ENCODE assay signal across 9 cellular contexts in genomic region chr21:34020005-34020847, GRCh38. TPM values are rescaled to one million over a fixed set of nuclear protein-coding genes. Genes with fewer than 3 reads are reported as not detected.
DNase-seq lines count a peak whose midpoint lies in the region; ATAC-seq and TF ChIP-seq lines count a peak whose summit lies in the region.
"Had no signal": no experiment of that assay in that cellular context is flagged by ENCODE, and none has a peak within 500 bp of the region (broad histone marks: within the 10 kb centered on the region; RNA-seq: fewer than 3 reads in every experiment).

No MANE protein-coding gene starts in this region.

- H3K36me3 Mint-ChIP-seq in naive thymus-derived CD8-positive, alpha-beta T cell: no peaks in the 10 kb centered on the region

- H3K27ac ChIP-seq in OCI-LY3 (ENCODE audit: low read length): peak overlapping the region; percentile 99
- H3K27ac ChIP-seq in mesenchymal stem cell (ENCODE audit: low read length, poor library complexity, severe bottlenecking): no peak overlapping the region

- no peak overlapping the region for H4K91ac ChIP-seq in mesenchymal stem cell (ENCODE audit: low read length)

- no peak overlapping the region for H3K14ac ChIP-seq in mesenchymal stem cell (ENCODE audit: low read length in 2 of 2)

- H2BK120ac ChIP-seq in mesenchymal stem cell (ENCODE audit: low read depth, low read length): no peak overlapping the region

- no peak overlapping the region for H3K18ac ChIP-seq in mesenchymal stem cell (ENCODE audit: low read depth in 1 of 2, low read length in 2 of 2)

- H2BK5ac ChIP-seq in mesenchymal stem cell (ENCODE audit: low read depth, low read length, poor library complexity, severe bottlenecking): no peak overlapping the region

- H3K4me2 ChIP-seq in OCI-LY3 (ENCODE audit: low read length) (peak overlapping the region; percentile 87), mesenchymal stem cell (ENCODE audit: low read length, poor library complexity, severe bottlenecking) (no peak overlapping the region)

- H3K4me1 ChIP-seq in OCI-LY3 (ENCODE audit: low read length) (peaks cover 67% of the 10 kb centered on the region), mesenchymal stem cell (ENCODE audit: control insufficient read depth, insufficient read depth, low read depth, low read length) (no peaks in the 10 kb centered on the region)

- no peak overlapping the region for H2BK15ac ChIP-seq in mesenchymal stem cell (ENCODE audit: low read depth, poor library complexity, severe bottlenecking)

- no peak overlapping the region for H3K23ac ChIP-seq in mesenchymal stem cell (ENCODE audit: low read length in 2 of 2)

- H3K79me1 ChIP-seq in mesenchymal stem cell (replicated peaks; ENCODE audit: low read length, poor library complexity, severe bottlenecking): no peaks in the 10 kb centered on the region

- H2AK5ac ChIP-seq in mesenchymal stem cell (ENCODE audit: low read length, severe bottlenecking): no peak overlapping the region

- H4K20me1 ChIP-seq in OCI-LY3 (ENCODE audit: insufficient read depth, low read length): no peaks in the 10 kb centered on the region

- H3K4me3 ChIP-seq in OCI-LY3 (ENCODE audit: low read length) (peak overlapping the region; percentile 68), mesenchymal stem cell (ENCODE audit: insufficient read depth in 1 of 2, low read depth in 1 of 2, low read length in 2 of 2) (no peak overlapping the region)

- peak; percentile 28; the same call in 1 of the 2 replicates for TF ChIP-seq CTCF in OCI-LY3 (IDR thresholded peaks at IDR 0.05; ENCODE audit: low read depth, low read length)

- ATAC-seq in Right ventricle myocardium superior (ENCODE audit: poor library complexity) (peak; percentile 72), HG03095 (IDR thresholded peaks at IDR 0.05; ENCODE audit: unreplicated experiment) (peak; percentile 45)
- peak in 1 of 2 donors; percentile 20 for ATAC-seq in naive thymus-derived CD8-positive, alpha-beta T cell

- peak overlapping the region; percentile 77 for H3K9ac ChIP-seq in OCI-LY3 (ENCODE audit: low read length)
- H3K9ac ChIP-seq in mesenchymal stem cell (ENCODE audit: low read length): no peak overlapping the region

- POLR2A ChIA-PET in naive thymus-derived CD8-positive, alpha-beta T cell (lab: Charles Lee): no interaction called here

- H2AFZ ChIP-seq in OCI-LY3 (ENCODE audit: low read depth, low read length): peak overlapping the region; percentile 35; the same call in 1 of the 2 replicates
- no peak overlapping the region for H2AFZ ChIP-seq in mesenchymal stem cell (ENCODE audit: low read depth, low read length)

- peak overlapping the region in 1 of 10 donors; percentile 46 for H3K4me3 Mint-ChIP-seq in naive thymus-derived CD8-positive, alpha-beta T cell

- no peak overlapping the region for H3K4ac ChIP-seq in mesenchymal stem cell (ENCODE audit: low read depth in 1 of 2, low read length in 2 of 2)

- peaks cover 0 to under 1% (median 0%) of the 10 kb centered on the region in 9 donors for H3K9me3 Mint-ChIP-seq in naive thymus-derived CD8-positive, alpha-beta T cell

- H3K27me3 ChIP-seq in OCI-LY3 (ENCODE audit: low read depth, low read length) (no peaks in the 10 kb centered on the region), mesenchymal stem cell (ENCODE audit: control insufficient read depth in 1 of 2, insufficient read depth in 1 of 2, low read length in 2 of 2) (no peaks in the 10 kb centered on the region)

- H2BK12ac ChIP-seq in mesenchymal stem cell (ENCODE audit: low read length in 2 of 2): no peak overlapping the region

- WGBS in mesenchymal stem cell: 64% methylated on average over 5 of the region's 6 CpGs

- peaks cover 11% of the 10 kb centered on the region for H3K9me3 ChIP-seq in OCI-LY3 (ENCODE audit: insufficient read depth, low read length)
- peaks cover 27% of the 10 kb centered on the region for H3K9me3 ChIP-seq in mesenchymal stem cell (ENCODE audit: control insufficient read depth, low read length)

- peaks cover 3 to 34% (median 13%) of the 10 kb centered on the region in 4 donors for H3K4me1 Mint-ChIP-seq in naive thymus-derived CD8-positive, alpha-beta T cell

- intact Hi-C loops in Right ventricle myocardium superior (cut with DNase I) (no loop called here), cardiac septum (cut with DNase I) (no loop called here)

- no peak for DNase-seq in Right ventricle myocardium superior
- no peak for DNase-seq in cardiac septum (ENCODE audit: low spot score)
- no peak for DNase-seq in naive thymus-derived CD8-positive, alpha-beta T cell
- no peak for DNase-seq in kidney glomerular epithelial cell (lab: John Stamatoyannopoulos, UW)
- no peak for DNase-seq in mesenchymal stem cell
- no peak for DNase-seq in NCI-H1930 (lab: John Stamatoyannopoulos, UW)
- DNase-seq: left cardiac atrium had no signal

- H3K27ac Mint-ChIP-seq in naive thymus-derived CD8-positive, alpha-beta T cell: peak overlapping the region in 6 of 10 donors; percentile 1 to 79 (median 34)

- H3K79me2 ChIP-seq in OCI-LY3 (ENCODE audit: low read length): no peaks in the 10 kb centered on the region

- peaks cover 10% of the 10 kb centered on the region for H3K36me3 ChIP-seq in OCI-LY3 (replicated peaks; ENCODE audit: low read depth, low read length)
- no peaks in the 10 kb centered on the region for H3K36me3 ChIP-seq in mesenchymal stem cell (ENCODE audit: control insufficient read depth in 1 of 2, insufficient read depth in 2 of 2, low read depth in 1 of 2, low read length in 2 of 2)

- H3K27me3 Mint-ChIP-seq in naive thymus-derived CD8-positive, alpha-beta T cell: no peaks in the 10 kb centered on the region

- no peak overlapping the region for H4K8ac ChIP-seq in mesenchymal stem cell (ENCODE audit: low read length)

RNA-seq across cellular contexts. Expression of gene MRPS6, which starts 53.2 kb away (rescaled TPM):
- 74.4 TPM for total RNA-seq in Right ventricle myocardium superior
- 30.2 TPM for total RNA-seq in cardiac septum
- 100 to 1,000 TPM; 107 to 112 TPM for total RNA-seq in naive thymus-derived CD8-positive, alpha-beta T cell
- polyA plus RNA-seq in naive thymus-derived CD8-positive, alpha-beta T cell: 100 to 1,000 TPM; 170 to 193 (median 181) TPM
- 125 TPM for polyA plus RNA-seq in mesenchymal stem cell (2013, experiment 1 of 2)
- 122 TPM for polyA plus RNA-seq in mesenchymal stem cell (2013, experiment 2 of 2)

RNA-seq across cellular contexts. Expression of gene SLC5A3, which starts 53.2 kb away (rescaled TPM):
- 5.1 TPM for total RNA-seq in Right ventricle myocardium superior
- 5.0 TPM for total RNA-seq in cardiac septum
- total RNA-seq in naive thymus-derived CD8-positive, alpha-beta T cell: 10 to 100 TPM; 31.9 to 32.7 TPM
- polyA plus RNA-seq in naive thymus-derived CD8-positive, alpha-beta T cell: 1 to 10 TPM; 1.7 to 2.1 (median 1.9) TPM
- polyA plus RNA-seq in mesenchymal stem cell (2013, experiment 1 of 2): 6.5 TPM
- polyA plus RNA-seq in mesenchymal stem cell (2013, experiment 2 of 2): 6.3 TPM
